Comparison of ENCODE assay signal across 2 cellular contexts in genomic region chr2:55954306-55955035, GRCh38.
TF ChIP-seq lines count a peak whose summit lies in the region.

No MANE protein-coding gene starts in this region.

TF ChIP-seq in SK-N-SH treated with all-trans-retinoic acid at 6 μM for 48 hours, 23 proteins besides CTCF, POLR2A, EP300 and RAD21 (continued from another document):
- TF ChIP-seq PATZ1 (CRISPR knock-in tag; IDR thresholded peaks at IDR 0.05; ENCODE audit: borderline replicate concordance) (no peak), ZFP30 (CRISPR knock-in tag; IDR thresholded peaks at IDR 0.05) (no peak), GLIS3 (CRISPR knock-in tag; IDR thresholded peaks at IDR 0.05) (no peak), ZC3H10 (CRISPR knock-in tag; IDR thresholded peaks at IDR 0.05) (no peak), ESRRG (CRISPR knock-in tag; IDR thresholded peaks at IDR 0.05) (no peak)
TF ChIP-seq in SK-N-SH treated with all-trans-retinoic acid at 6 μM for 48 hours: peak in this region for 0.

TF ChIP-seq in SK-N-SH, 30 proteins besides CTCF, POLR2A, EP300 and RAD21 (continued from another document):
- no peak for TF ChIP-seq REST (IDR thresholded peaks at IDR 0.05; ENCODE audit: low read depth, low read length)
- TF ChIP-seq NFIC (IDR thresholded peaks at IDR 0.05; ENCODE audit: borderline replicate concordance) = no peak
- no peak for TF ChIP-seq ZBTB33 (IDR thresholded peaks at IDR 0.05; ENCODE audit: borderline replicate concordance, low read depth)
- no peak for TF ChIP-seq MXI1 (IDR thresholded peaks at IDR 0.05; ENCODE audit: low read depth, low read length)
